ENCODE assay signal across 16 cellular contexts in the genomic region with DNA sequence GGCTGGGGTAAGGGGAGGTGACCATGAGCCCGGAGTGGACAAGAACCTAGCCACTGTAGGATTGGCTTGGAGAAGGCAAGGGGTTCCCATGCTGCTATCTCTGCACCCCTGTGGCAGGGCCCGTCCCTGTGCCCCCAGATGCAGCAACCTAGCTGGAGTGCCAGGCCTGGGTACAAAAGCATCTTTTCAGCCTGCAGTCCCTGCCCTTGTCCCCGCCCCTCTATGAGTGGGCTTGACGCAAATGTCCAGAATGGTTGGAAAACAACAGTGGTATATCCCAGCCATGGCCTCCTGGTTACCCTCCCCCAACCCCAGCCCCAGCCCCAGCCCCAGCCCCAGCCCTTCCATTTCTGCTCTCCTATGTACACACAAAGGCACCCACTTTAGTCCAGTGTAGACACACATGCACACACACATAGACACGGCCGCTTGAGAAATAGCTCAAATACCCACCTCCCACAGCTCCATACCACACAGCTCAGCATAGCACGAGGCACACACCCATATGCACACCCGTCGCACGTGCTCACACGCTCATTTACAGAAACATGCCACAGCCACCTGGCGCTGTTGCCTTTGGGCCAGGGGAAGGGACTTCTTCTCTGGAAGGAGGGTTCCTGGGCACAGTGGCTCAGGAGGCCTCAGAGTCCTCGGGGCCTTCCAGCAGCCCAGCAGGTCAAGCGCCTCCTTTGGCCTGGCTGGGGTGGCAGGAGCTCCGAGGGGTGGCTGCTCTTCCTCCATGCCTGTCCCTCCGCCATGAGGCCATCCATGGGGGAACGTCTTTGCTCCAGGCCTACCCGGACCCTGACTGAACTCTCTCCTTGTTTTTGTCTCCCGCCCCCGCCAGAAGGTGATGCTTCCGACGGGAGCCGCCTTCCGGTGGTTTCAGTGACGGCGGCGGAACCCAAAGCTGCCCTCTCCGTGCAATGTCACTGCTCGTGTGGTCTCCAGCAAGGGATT. TPM values are rescaled to one million over a fixed set of nuclear protein-coding genes. Genes with fewer than 3 reads are reported as not detected.
DNase-seq lines count a peak whose midpoint lies in the region; ATAC-seq, FAIRE-seq and TF ChIP-seq lines count a peak whose summit lies in the region.
"Had no signal": no experiment of that assay in that cellular context is flagged by ENCODE, and none has a peak within 500 bp of the region (broad histone marks: within the 10 kb centered on the region; RNA-seq: fewer than 3 reads in every experiment).

No MANE protein-coding gene starts in this region.

- no peaks in the 10 kb centered on the region for H3K9me3 ChIP-seq in BLaER1 treated with 17β-estradiol and CSF1 and Interleukin-3, amounts not matched to agents 10 nM and 100 nM (replicated peaks in 1 of 11)
- H3K9me3 ChIP-seq in astrocyte (ENCODE audit: insufficient read depth, low read depth, low read length), result no peaks in the 10 kb centered on the region

- intact Hi-C loops in sciatic nerve (cut with DNase I), result no loop called here

- peak overlapping the region in 1 of 10 experiments; percentile 40; a peak in 1 of 20 replicates for H3K4me3 ChIP-seq in BLaER1 treated with 17β-estradiol and CSF1 and Interleukin-3, amounts not matched to agents 10 nM and 100 nM
- H3K4me3 ChIP-seq in astrocyte (ENCODE audit: insufficient read depth, low read depth, low read length), result no peak overlapping the region

- H3K4me3 Mint-ChIP-seq in astrocyte (ENCODE audit: unreplicated experiment), result no peak overlapping the region
- H3K4me3 Mint-ChIP-seq: activated B cell treated with CpG ODN at 0.5 μM for 24 hours had no signal

- peaks cover 8 to 79% (median 44%) of the 10 kb centered on the region in 11 experiments; a peak in 19 of 22 replicates for H4K20me1 ChIP-seq in BLaER1 treated with 17β-estradiol and CSF1 and Interleukin-3, amounts not matched to agents 10 nM and 100 nM
- peaks cover 69% of the 10 kb centered on the region for H4K20me1 ChIP-seq in astrocyte (ENCODE audit: insufficient read depth, low read length)

- H3K36me3 ChIP-seq in BLaER1 treated with 17β-estradiol and CSF1 and Interleukin-3, amounts not matched to agents 10 nM and 100 nM, result peaks cover 0 to 32% (median 22%) of the 10 kb centered on the region in 11 experiments; a peak in 19 of 22 replicates
- peaks cover 5% of the 10 kb centered on the region for H3K36me3 ChIP-seq in astrocyte (ENCODE audit: insufficient read depth, low read length)

- peak overlapping the region; percentile 82 for H3K27ac Mint-ChIP-seq in astrocyte (ENCODE audit: unreplicated experiment)

- no peak overlapping the region for H2AFZ ChIP-seq in astrocyte (ENCODE audit: low read depth, low read length)

- FAIRE-seq in astrocyte (lab: Jason Lieb, UNC), result no peak
- FAIRE-seq: RCC 7860 had no signal

- no peaks in the 10 kb centered on the region for H3K27me3 ChIP-seq in BLaER1 treated with 17β-estradiol and CSF1 and Interleukin-3, amounts not matched to agents 10 nM and 100 nM
- H3K27me3 ChIP-seq in astrocyte (ENCODE audit: insufficient read depth, low read length), result no peaks in the 10 kb centered on the region

- peak overlapping the region in 8 of 11 experiments; percentile 53 to 79 (median 66); a peak in 16 of 22 replicates for H3K27ac ChIP-seq in BLaER1 treated with 17β-estradiol and CSF1 and Interleukin-3, amounts not matched to agents 10 nM and 100 nM
- H3K27ac ChIP-seq in astrocyte (ENCODE audit: low read depth, low read length), result no peak overlapping the region

- DNase-seq in astrocyte (ENCODE audit: low read depth) (no peak), medulla oblongata (ENCODE audit: extremely low spot score) (peak; percentile 88), sciatic nerve (ENCODE audit: low spot score) (no peak), RKO (ENCODE audit: low spot score) (no peak), NCI-H1105 (lab: John Stamatoyannopoulos, UW) (no peak), mesenteric fat pad (ENCODE audit: low spot score) (no peak)
- no peak for DNase-seq in stimulated activated CD4-positive, alpha-beta T cell treated with anti-CD3 and anti-CD28 coated beads, Interleukin-4, amount 100 ng/mL, for 4 hours
- DNase-seq: activated B cell treated with CpG ODN at 0.5 μM for 24 hours; Calu3; GDM1; left colon; naive thymus-derived CD4-positive, alpha-beta T cell; NCI-H2171 treated with DMSO at 0.1 percent for 48 hours; stimulated activated CD4-positive, alpha-beta T cell treated with anti-CD3 and anti-CD28 coated beads, Interleukin-4, amount 100 ng/mL, for 1 hour had no signal

- peaks cover 28% of the 10 kb centered on the region for H3K36me3 Mint-ChIP-seq in astrocyte (ENCODE audit: low read depth, unreplicated experiment)

- no peaks in the 10 kb centered on the region for H3K27me3 Mint-ChIP-seq in astrocyte (ENCODE audit: low read depth, unreplicated experiment)
- H3K27me3 Mint-ChIP-seq: activated B cell treated with CpG ODN at 0.5 μM for 24 hours had no signal

- no peak for TF ChIP-seq CTCF in astrocyte (IDR thresholded peaks at IDR 0.05; ENCODE audit: insufficient read depth, low read depth, low read length)

- H3K9ac ChIP-seq in BLaER1 treated with 17β-estradiol and CSF1 and Interleukin-3, amounts not matched to agents 10 nM and 100 nM, result peak overlapping the region in 8 of 11 experiments; percentile 35 to 70 (median 57); a peak in 16 of 22 replicates
- H3K9ac ChIP-seq in astrocyte (ENCODE audit: low read length), result peak overlapping the region; percentile 16

- H3K4me2 ChIP-seq in BLaER1 treated with 17β-estradiol and CSF1 and Interleukin-3, amounts not matched to agents 10 nM and 100 nM, result peak overlapping the region; percentile 64 to 96 (median 86)
- no peak overlapping the region for H3K4me2 ChIP-seq in astrocyte (ENCODE audit: low read length)

- no peaks in the 10 kb centered on the region for H3K9me3 Mint-ChIP-seq in astrocyte (ENCODE audit: unreplicated experiment)
- H3K9me3 Mint-ChIP-seq: activated B cell treated with CpG ODN at 0.5 μM for 24 hours; naive thymus-derived CD4-positive, alpha-beta T cell had no signal

- H3K4me1 Mint-ChIP-seq in astrocyte (ENCODE audit: low read depth, unreplicated experiment), result peaks cover 47% of the 10 kb centered on the region

- peaks cover 58 to 98% (median 91%) of the 10 kb centered on the region in 10 experiments for H3K4me1 ChIP-seq in BLaER1 treated with 17β-estradiol and CSF1 and Interleukin-3, amounts not matched to agents 10 nM and 100 nM
- peaks cover 55% of the 10 kb centered on the region for H3K4me1 ChIP-seq in astrocyte (ENCODE audit: insufficient read depth, low read length)

- ATAC-seq in sciatic nerve, result peak; percentile 23
- ATAC-seq: left colon; naive thymus-derived CD4-positive, alpha-beta T cell had no signal

- H3K79me2 ChIP-seq in astrocyte (ENCODE audit: insufficient read depth, low read length), result peaks cover 66% of the 10 kb centered on the region

RNA-seq across cellular contexts. Expression of gene CXXC5, which starts 34.1 kb away (rescaled TPM):
- total RNA-seq in astrocyte (151 and 185 TPM in 2 replicates), sciatic nerve (62.7 TPM), mesenteric fat pad (33.0 TPM)
